In genomic region chr7:149310113-149310836, GRCh38 we compare ENCODE assay signal across 1 cellular context.
A peak's percentile ranks its signal among the peaks of the same experiment; 100 is the strongest.
TF ChIP-seq lines count a peak whose summit lies in the region.

No MANE protein-coding gene starts in this region.

TF ChIP-seq in HepG2, 621 proteins besides CTCF, POLR2A, EP300 and RAD21 (continued from another document):
- no peak for TF ChIP-seq GATAD1 (CRISPR knock-in tag; IDR thresholded peaks at IDR 0.05)
- no peak for TF ChIP-seq ZNF776 (CRISPR knock-in tag; IDR thresholded peaks at IDR 0.05)
- no peak for TF ChIP-seq CREBL2 (CRISPR knock-in tag; IDR thresholded peaks at IDR 0.05; ENCODE audit: borderline replicate concordance)
- TF ChIP-seq HOXD1 (CRISPR knock-in tag; IDR thresholded peaks at IDR 0.05): no peak
- peak; percentile 80 for TF ChIP-seq SMC3 (IDR thresholded peaks at IDR 0.05; ENCODE audit: low read length)
- no peak for TF ChIP-seq PHF20 (CRISPR knock-in tag; IDR thresholded peaks at IDR 0.05)
- peak; percentile 84; the same call in 1 of the 2 replicates for TF ChIP-seq ZNF24 (IDR thresholded peaks at IDR 0.05)
- no peak for TF ChIP-seq ZNF766 (CRISPR knock-in tag; IDR thresholded peaks at IDR 0.05; ENCODE audit: borderline replicate concordance)
- no peak for TF ChIP-seq NFRKB (IDR thresholded peaks at IDR 0.05)
- TF ChIP-seq ZNF280B (CRISPR knock-in tag; IDR thresholded peaks at IDR 0.05; ENCODE audit: borderline replicate concordance): no peak
- TF ChIP-seq SP1 (IDR thresholded peaks at IDR 0.05): no peak
- TF ChIP-seq SP1 (CRISPR knock-in tag; IDR thresholded peaks at IDR 0.05): no peak
- TF ChIP-seq TARDBP (CRISPR knock-in tag; IDR thresholded peaks at IDR 0.05): no peak
- peak; percentile 73 for TF ChIP-seq STAG1 (CRISPR knock-in tag; IDR thresholded peaks at IDR 0.05)
- peak; percentile 80; the same call in 1 of the 2 replicates for TF ChIP-seq ZNF362 (CRISPR knock-in tag; IDR thresholded peaks at IDR 0.05; ENCODE audit: borderline replicate concordance)
- TF ChIP-seq MZF1 (CRISPR knock-in tag; IDR thresholded peaks at IDR 0.05; ENCODE audit: borderline replicate concordance): no peak
- no peak for TF ChIP-seq MAX (IDR thresholded peaks at IDR 0.05)
- TF ChIP-seq HIC2 (CRISPR knock-in tag; IDR thresholded peaks at IDR 0.05; ENCODE audit: low read depth): no peak
- TF ChIP-seq ETV6 (CRISPR knock-in tag; conservative IDR thresholded peaks at IDR 0.05): no peak
TF ChIP-seq in HepG2: peak in this region for 5.
